Comparison of ENCODE assay signal across 8 cellular contexts in genomic region chr2:32553829-32554432, GRCh38.
DNase-seq lines count a peak whose midpoint lies in the region; ATAC-seq and TF ChIP-seq lines count a peak whose summit lies in the region.

No MANE protein-coding gene starts in this region.

- peaks cover 4% of the 10 kb centered on the region for H3K4me1 ChIP-seq in parathyroid adenoma

- no peaks in the 10 kb centered on the region for H3K36me3 ChIP-seq in parathyroid adenoma (ENCODE audit: control insufficient read depth, insufficient read depth, low read length)

- peak; percentile 51 for TF ChIP-seq RAD21 in Ishikawa (IDR thresholded peaks at IDR 0.05; ENCODE audit: low read depth)

- H3K9me3 ChIP-seq in parathyroid adenoma (ENCODE audit: control insufficient read depth, low read length): no peaks in the 10 kb centered on the region

- peak; percentile 8 for DNase-seq in NCI-H187 treated with DMSO at 0.1 percent for 48 hours (lab: John Stamatoyannopoulos, UW)
- no peak for DNase-seq in NCI-H187 (lab: John Stamatoyannopoulos, UW)
- peak; percentile 67 for DNase-seq in SKM-1 (lab: John Stamatoyannopoulos, UW; ENCODE audit: unreplicated experiment)
- peak; percentile 73 for DNase-seq in fibroblast of pulmonary artery (ENCODE audit: low read depth)

- peak; percentile 89 for ATAC-seq in GM21529 (IDR thresholded peaks at IDR 0.05; ENCODE audit: unreplicated experiment)
- ATAC-seq in HG03039 (IDR thresholded peaks at IDR 0.05; ENCODE audit: unreplicated experiment): no peak

- no peaks in the 10 kb centered on the region for H3K27me3 ChIP-seq in parathyroid adenoma (ENCODE audit: control insufficient read depth, insufficient read depth, low read length)

- no peak overlapping the region for H3K4me2 ChIP-seq in parathyroid adenoma (ENCODE audit: low read length)

- H3K27ac ChIP-seq in parathyroid adenoma: no peak overlapping the region

- TF ChIP-seq CTCF in fibroblast of pulmonary artery (IDR thresholded peaks at IDR 0.05; ENCODE audit: low read length, missing control alignments) (peak; percentile 82), parathyroid adenoma (IDR thresholded peaks at IDR 0.05) (peak; percentile 74)

- no peak overlapping the region for H3K9ac ChIP-seq in parathyroid adenoma

- no peak overlapping the region for H3K4me3 ChIP-seq in fibroblast of pulmonary artery (replicated peaks; ENCODE audit: low read depth, low read length)
- no peak overlapping the region for H3K4me3 ChIP-seq in parathyroid adenoma (ENCODE audit: low read depth, low read length)

- TF ChIP-seq EP300 in Ishikawa (IDR thresholded peaks at IDR 0.05; ENCODE audit: borderline replicate concordance): no peak

- H3K79me2 ChIP-seq in parathyroid adenoma: no peaks in the 10 kb centered on the region

- no peak overlapping the region for H2AFZ ChIP-seq in parathyroid adenoma

TF ChIP-seq in Ishikawa, 13 proteins besides CTCF, POLR2A, EP300 and RAD21:
- TF ChIP-seq TAF1 (IDR thresholded peaks at IDR 0.05; ENCODE audit: low read depth) (no peak), REST (IDR thresholded peaks at IDR 0.05; ENCODE audit: low read depth) (no peak), EGR1 (IDR thresholded peaks at IDR 0.05) (no peak), CEBPB (IDR thresholded peaks at IDR 0.05) (no peak)

Comparison
In these comparisons a context has a peak if more than half of its experiments do, and no peak if none do; other contexts are left out.
1. DNase-seq: peak in NCI-H187 treated with DMSO at 0.1 percent for 48 hours (single experiment), SKM-1 (single experiment) and fibroblast of pulmonary artery (single experiment); none in NCI-H187 (0 of 2).